In genomic region chr6:56637640-56638039, GRCh38 we compare ENCODE assay signal across 9 cellular contexts. TPM values are rescaled to one million over a fixed set of nuclear protein-coding genes. Genes with fewer than 3 reads are reported as not detected.
A peak's percentile ranks its signal among the peaks of the same experiment; 100 is the strongest.
DNase-seq lines count a peak whose midpoint lies in the region; ATAC-seq and TF ChIP-seq lines count a peak whose summit lies in the region.
"Had no signal": no experiment of that assay in that cellular context is flagged by ENCODE, and none has a peak within 500 bp of the region (broad histone marks: within the 10 kb centered on the region; RNA-seq: fewer than 3 reads in every experiment).

No MANE protein-coding gene starts in this region.

- ATAC-seq in GM21723 (IDR thresholded peaks at IDR 0.05; ENCODE audit: unreplicated experiment) (no peak), GM19467 (IDR thresholded peaks at IDR 0.05; ENCODE audit: unreplicated experiment) (no peak), HG03469 (IDR thresholded peaks at IDR 0.05; ENCODE audit: unreplicated experiment) (no peak)

- peak; percentile 32 for TF ChIP-seq CTCF in foreskin fibroblast (IDR thresholded peaks at IDR 0.05; ENCODE audit: low read depth, low read length)

- H3K4me3 ChIP-seq in foreskin fibroblast (ENCODE audit: low read depth in 1 of 2, low read length in 2 of 2) = no peak overlapping the region

- DNase-seq in DMS153 treated with DMSO at 0.1 percent for 48 hours (lab: John Stamatoyannopoulos, UW; ENCODE audit: unreplicated experiment) (peak; percentile 39), LoVo (ENCODE audit: low spot score) (peak; percentile 63), SKM-1 (lab: John Stamatoyannopoulos, UW; ENCODE audit: unreplicated experiment) (peak; percentile 23), foreskin fibroblast (peak; percentile 59 to 84), pulmonary artery endothelial cell (ENCODE audit: low read depth, low spot score) (peak; percentile 41)
- DNase-seq: naive B cell had no signal

RNA-seq across cellular contexts. Expression of gene DST, which starts 5.0 kb away (rescaled TPM):
- 260 and 404 TPM in 2 replicates for total RNA-seq in pulmonary artery endothelial cell
